In genomic region chr19:18605546-18606280, GRCh38 we compare ENCODE assay signal across 1 cellular context.
TF ChIP-seq lines count a peak whose summit lies in the region.

No MANE protein-coding gene starts in this region.

TF ChIP-seq in IMR-90, 13 proteins besides CTCF, POLR2A, EP300 and RAD21 (continued from another document):
- TF ChIP-seq RCOR1 (IDR thresholded peaks at IDR 0.05; ENCODE audit: insufficient replicate concordance, low read length) (no peak), MAZ (IDR thresholded peaks at IDR 0.05; ENCODE audit: borderline replicate concordance, low read depth, low read length) (no peak), USF2 (IDR thresholded peaks at IDR 0.05; ENCODE audit: low read depth, low read length) (no peak), CHD1 (IDR thresholded peaks at IDR 0.05; ENCODE audit: low read depth, low read length) (no peak), RFX5 (IDR thresholded peaks at IDR 0.05; ENCODE audit: low read depth, low read length) (no peak), BHLHE40 (IDR thresholded peaks at IDR 0.05; ENCODE audit: low read depth, low read length) (no peak), MAFK (IDR thresholded peaks at IDR 0.05; ENCODE audit: low read depth, low read length) (no peak), MXI1 (IDR thresholded peaks at IDR 0.05; ENCODE audit: borderline replicate concordance, low read depth, low read length) (no peak), SMC3 (IDR thresholded peaks at IDR 0.05; ENCODE audit: low read depth, low read length) (no peak), NFE2L2 (IDR thresholded peaks at IDR 0.05; ENCODE audit: low read depth, low read length) (no peak)
